In the genomic region with DNA sequence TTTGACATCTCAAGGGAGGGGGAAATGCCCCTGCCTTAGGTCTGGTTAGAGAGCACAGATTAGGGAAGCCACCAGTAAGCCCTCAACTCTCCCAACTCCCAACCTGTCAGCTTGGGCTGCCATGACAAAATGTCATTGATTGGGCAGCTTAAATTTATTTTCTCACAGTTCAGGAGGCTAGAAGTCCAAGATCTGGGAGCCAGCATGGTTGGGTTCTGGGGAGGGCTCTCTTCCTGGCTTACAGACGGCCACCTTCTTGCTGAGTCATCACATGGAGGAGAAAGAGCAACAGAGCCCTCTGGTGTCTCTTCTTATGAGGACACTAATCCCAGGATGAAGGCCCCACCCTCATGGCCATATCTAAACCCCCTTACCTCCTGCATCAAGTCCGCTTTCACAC, we compare ENCODE assay signal across 8 cellular contexts. TPM values are rescaled to one million over a fixed set of nuclear protein-coding genes. Genes with fewer than 3 reads are reported as not detected.
DNase-seq lines count a peak whose midpoint lies in the region; ATAC-seq and TF ChIP-seq lines count a peak whose summit lies in the region.

No MANE protein-coding gene starts in this region.

- no peak for TF ChIP-seq EP300 in SK-N-SH (IDR thresholded peaks at IDR 0.05; ENCODE audit: borderline replicate concordance in 1 of 2, low read depth in 1 of 2, low read length in 1 of 2)

- intact Hi-C loops in activated CD4-positive, alpha-beta memory T cell treated with anti-CD3 and anti-CD28 coated beads for 36 hours (cut with micrococcal nuclease), result loop anchor here (1.0 to 5.0 kb wide), 4 partner anchors 20 to 164 kb away; a partner anchor contains a TSS

- no peaks in the 10 kb centered on the region for H3K9me2 ChIP-seq in SK-N-SH
- H3K9me2 ChIP-seq in MM.1S (replicated peaks; ENCODE audit: insufficient read depth, low read length), result no peaks in the 10 kb centered on the region

- CTCF ChIA-PET in SK-N-SH (lab: Yijun Ruan, JAX), result interaction anchor here (1.1 to 3.9 kb wide), 2 partner anchors 26 to 80 kb away, joined by 3 to 31 read pairs; no protein-coding TSS in a partner anchor
- CTCF ChIA-PET in activated CD4-positive, alpha-beta memory T cell treated with anti-CD3 and anti-CD28 coated beads for 36 hours (lab: Charles Lee), result interaction anchor here (0.6 to 7.9 kb wide), 15 partner anchors 9 to 469 kb away, joined by 3 to 130 read pairs (median 5); a partner anchor contains a TSS

- H2AFZ ChIP-seq in SK-N-SH (ENCODE audit: low read depth), result no peak overlapping the region
- peak overlapping the region; percentile 63 for H2AFZ ChIP-seq in MM.1S (ENCODE audit: low read length)

- H3K9ac ChIP-seq in SK-N-SH, result no peak overlapping the region
- no peak overlapping the region for H3K9ac ChIP-seq in MM.1S (ENCODE audit: low read length)

- H3K36me3 Mint-ChIP-seq in activated CD4-positive, alpha-beta memory T cell treated with anti-CD3 and anti-CD28 coated beads for 36 hours, result peaks cover 5% of the 10 kb centered on the region

- no peaks in the 10 kb centered on the region for H3K27me3 Mint-ChIP-seq in activated CD4-positive, alpha-beta memory T cell treated with anti-CD3 and anti-CD28 coated beads for 36 hours

- H3K27ac ChIP-seq in SK-N-SH (ENCODE audit: low read depth in 2 of 2, low read length in 1 of 2) (no peak overlapping the region), MM.1S (ENCODE audit: low read length) (no peak overlapping the region)

- H3K4me2 ChIP-seq in SK-N-SH (no peak overlapping the region), MM.1S (ENCODE audit: low read depth, low read length) (no peak overlapping the region)

- H3K79me2 ChIP-seq in SK-N-SH (ENCODE audit: insufficient read depth), result no peaks in the 10 kb centered on the region
- no peaks in the 10 kb centered on the region for H3K79me2 ChIP-seq in MM.1S (ENCODE audit: low read length)

- H3K4me3 ChIP-seq in SK-N-SH (ENCODE audit: low read depth in 2 of 2, low read length in 1 of 2) (no peak overlapping the region), MM.1S (ENCODE audit: low read length) (no peak overlapping the region), fibroblast of villous mesenchyme (ENCODE audit: low read depth, low read length) (no peak overlapping the region)

- no peak for ATAC-seq in SK-N-SH treated with all-trans-retinoic acid at 6 μM for 48 hours
- ATAC-seq in HG03108 (IDR thresholded peaks at IDR 0.05; ENCODE audit: unreplicated experiment), result no peak

- H3F3A ChIP-seq in SK-N-SH (replicated peaks; ENCODE audit: insufficient read depth) (no peaks in the 10 kb centered on the region), MM.1S (ENCODE audit: insufficient read depth, low read length) (no peaks in the 10 kb centered on the region)

- H3K9me3 ChIP-seq in SK-N-SH (no peaks in the 10 kb centered on the region), MM.1S (replicated peaks; ENCODE audit: insufficient read depth, low read length) (no peaks in the 10 kb centered on the region)

- H3K4me3 Mint-ChIP-seq in activated CD4-positive, alpha-beta memory T cell treated with anti-CD3 and anti-CD28 coated beads for 36 hours, result no peak overlapping the region

- peaks cover 10% of the 10 kb centered on the region for H3K9me3 Mint-ChIP-seq in activated CD4-positive, alpha-beta memory T cell treated with anti-CD3 and anti-CD28 coated beads for 36 hours

- peaks cover 39% of the 10 kb centered on the region for H3K4me1 Mint-ChIP-seq in activated CD4-positive, alpha-beta memory T cell treated with anti-CD3 and anti-CD28 coated beads for 36 hours (ENCODE audit: low read depth)

- POLR2A ChIA-PET in SK-N-SH (lab: Yijun Ruan, JAX), result no interaction called here
- POLR2A ChIA-PET in activated CD4-positive, alpha-beta memory T cell treated with anti-CD3 and anti-CD28 coated beads for 36 hours (lab: Charles Lee), result interaction anchor here (0.6 to 1.9 kb wide), 3 partner anchors 23 to 322 kb away, joined by 3 to 6 read pairs (median 3); no protein-coding TSS in a partner anchor

- WGBS in SK-N-SH (ENCODE audit: low lambda C conversion rate), result 68% methylated on average over 2 of the region's 2 CpGs

- H3K27ac Mint-ChIP-seq in activated CD4-positive, alpha-beta memory T cell treated with anti-CD3 and anti-CD28 coated beads for 36 hours, result peak overlapping the region; percentile 50

- DNase-seq in SK-N-SH (no peak), MM.1S (peak; percentile 53), fibroblast of villous mesenchyme (ENCODE audit: low read depth) (peak; percentile 42), NCI-H774 (lab: John Stamatoyannopoulos, UW) (no peak)
- DNase-seq in activated CD4-positive, alpha-beta memory T cell treated with anti-CD3 and anti-CD28 coated beads for 36 hours, result peak; percentile 73
- peak; percentile 38 for DNase-seq in stimulated activated CD4-positive, alpha-beta T cell treated with anti-CD3 and anti-CD28 coated beads, Interleukin-4, amount 100 ng/mL, for 1 hour

- H3K36me3 ChIP-seq in SK-N-SH (replicated peaks in 1 of 2; ENCODE audit: control insufficient read depth in 1 of 2, insufficient read depth in 2 of 2, low read length in 1 of 2) (no peaks in the 10 kb centered on the region), MM.1S (replicated peaks; ENCODE audit: insufficient read depth, low read length) (no peaks in the 10 kb centered on the region)

- TF ChIP-seq CTCF in SK-N-SH (IDR thresholded peaks at IDR 0.05) (peak; percentile 28; the same call in 1 of the 2 replicates), MM.1S (IDR thresholded peaks at IDR 0.05; ENCODE audit: low read length) (peak; percentile 41), fibroblast of villous mesenchyme (IDR thresholded peaks at IDR 0.05; ENCODE audit: insufficient read depth, low read depth, low read length) (peak; percentile 37)

- peak; percentile 25; the same call in 1 of the 2 replicates for TF ChIP-seq RAD21 in SK-N-SH (IDR thresholded peaks at IDR 0.05; ENCODE audit: low read length)

- H3K4me1 ChIP-seq in SK-N-SH (ENCODE audit: control insufficient read depth in 1 of 2, insufficient read depth in 2 of 2, low read depth in 1 of 2, low read length in 1 of 2) (peaks cover 7 to 9% of the 10 kb centered on the region in 2 experiments; a peak in 2 of 4 replicates), MM.1S (ENCODE audit: low read length) (no peaks in the 10 kb centered on the region)

- H4K20me1 ChIP-seq in SK-N-SH (ENCODE audit: insufficient read depth) (0 out of 2 replicates have a peak, but pooled peaks cover under 1% of the 10 kb centered on the region), MM.1S (ENCODE audit: insufficient read depth, low read length) (no peaks in the 10 kb centered on the region)

- H3K27me3 ChIP-seq in SK-N-SH (ENCODE audit: insufficient read depth) (no peaks in the 10 kb centered on the region), MM.1S (replicated peaks; ENCODE audit: insufficient read depth, low read length) (no peaks in the 10 kb centered on the region; the same call in none of the 2 replicates)

TF ChIP-seq in SK-N-SH, 30 proteins besides CTCF, POLR2A, EP300 and RAD21:
- TF ChIP-seq, protein P1, sequence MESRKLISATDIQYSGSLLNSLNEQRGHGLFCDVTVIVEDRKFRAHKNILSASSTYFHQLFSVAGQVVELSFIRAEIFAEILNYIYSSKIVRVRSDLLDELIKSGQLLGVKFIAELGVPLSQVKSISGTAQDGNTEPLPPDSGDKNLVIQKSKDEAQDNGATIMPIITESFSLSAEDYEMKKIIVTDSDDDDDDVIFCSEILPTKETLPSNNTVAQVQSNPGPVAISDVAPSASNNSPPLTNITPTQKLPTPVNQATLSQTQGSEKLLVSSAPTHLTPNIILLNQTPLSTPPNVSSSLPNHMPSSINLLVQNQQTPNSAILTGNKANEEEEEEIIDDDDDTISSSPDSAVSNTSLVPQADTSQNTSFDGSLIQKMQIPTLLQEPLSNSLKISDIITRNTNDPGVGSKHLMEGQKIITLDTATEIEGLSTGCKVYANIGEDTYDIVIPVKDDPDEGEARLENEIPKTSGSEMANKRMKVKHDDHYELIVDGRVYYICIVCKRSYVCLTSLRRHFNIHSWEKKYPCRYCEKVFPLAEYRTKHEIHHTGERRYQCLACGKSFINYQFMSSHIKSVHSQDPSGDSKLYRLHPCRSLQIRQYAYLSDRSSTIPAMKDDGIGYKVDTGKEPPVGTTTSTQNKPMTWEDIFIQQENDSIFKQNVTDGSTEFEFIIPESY (IDR thresholded peaks at IDR 0.05; ENCODE audit: borderline replicate concordance, low read depth), result no peak
- TF ChIP-seq FOSL2 (IDR thresholded peaks at IDR 0.05; ENCODE audit: borderline replicate concordance, low read depth), result peak; percentile 21; the same call in 1 of the 2 replicates

TF ChIP-seq in SK-N-SH treated with all-trans-retinoic acid at 6 μM for 48 hours, 23 proteins besides CTCF, POLR2A, EP300 and RAD21 (continues in another document):
- TF ChIP-seq ZNF565 (CRISPR knock-in tag; conservative IDR thresholded peaks at IDR 0.05; ENCODE audit: low read depth) (no peak), TCF4 (CRISPR knock-in tag; IDR thresholded peaks at IDR 0.05; ENCODE audit: borderline replicate concordance) (no peak)

RNA-seq across cellular contexts. Expression of a gene that starts 24.2 kb away (rescaled TPM):
- polyA plus RNA-seq in SK-N-SH (2012; rRNA removed), result 26.4 and 30.5 TPM in 2 replicates
- polyA plus RNA-seq in SK-N-SH (2012; cell fraction: cytosol; rRNA removed), result 25.0 and 30.1 TPM in 2 replicates
- polyA plus RNA-seq in SK-N-SH (2012; cell fraction: nucleus; rRNA removed), result 23.5 and 27.6 TPM in 2 replicates
- total RNA-seq in activated CD4-positive, alpha-beta memory T cell treated with anti-CD3 and anti-CD28 coated beads for 36 hours, result 10 to 100 TPM; 32.6 to 32.8 TPM
- 29.0 and 38.4 TPM in 2 replicates for total RNA-seq in fibroblast of villous mesenchyme

RNA-seq across cellular contexts. Expression of a gene that starts 25.6 kb away (rescaled TPM):
- polyA plus RNA-seq in SK-N-SH (2012; rRNA removed), result 3.9 TPM in 2 replicates
- polyA plus RNA-seq in SK-N-SH (2012; cell fraction: cytosol; rRNA removed), result 1.4 and 2.3 TPM in 2 replicates
- polyA plus RNA-seq in SK-N-SH (2012; cell fraction: nucleus; rRNA removed), result 6.4 and 8.0 TPM in 2 replicates
- total RNA-seq in activated CD4-positive, alpha-beta memory T cell treated with anti-CD3 and anti-CD28 coated beads for 36 hours, result 10 to 100 TPM; 23.6 to 24.3 TPM
- total RNA-seq in fibroblast of villous mesenchyme, result 9.9 and 22.5 TPM in 2 replicates

Comparison
In these comparisons a context has a peak if more than half of its experiments do, and no peak if none do; other contexts are left out.
1. DNase-seq: peak in MM.1S (single experiment), activated CD4-positive, alpha-beta memory T cell treated with anti-CD3 and anti-CD28 coated beads for 36 hours (single experiment), fibroblast of villous mesenchyme (single experiment) and stimulated activated CD4-positive, alpha-beta T cell treated with anti-CD3 and anti-CD28 coated beads, Interleukin-4, amount 100 ng/mL, for 1 hour (single experiment); none in SK-N-SH (single experiment) and NCI-H774 (single experiment).
2. Peak in every context shown above with its lines, with median percentiles within 50 percentile points of each other: CTCF ChIP-seq.